ENCODE assay signal across 1 cellular context in the genomic region with DNA sequence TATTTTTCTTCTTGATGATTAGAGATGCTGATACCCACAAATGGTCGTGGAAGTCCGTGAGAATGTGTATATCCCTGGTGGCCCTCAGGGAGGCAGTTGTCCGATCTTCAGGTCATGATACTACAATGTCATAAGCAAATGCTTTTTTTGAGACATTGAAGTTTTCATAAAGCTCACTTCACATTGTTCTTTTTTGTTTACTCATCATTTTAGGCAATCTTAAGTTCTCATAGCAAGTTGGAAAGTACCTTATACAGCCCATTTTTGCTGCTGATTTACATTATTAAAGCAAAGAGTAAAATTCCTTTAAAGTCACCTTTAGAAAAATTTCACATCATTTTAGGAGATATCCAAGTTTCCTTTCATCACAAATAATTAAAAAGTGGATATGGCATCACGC.
A peak's percentile ranks its signal among the peaks of the same experiment; 100 is the strongest.
TF ChIP-seq lines count a peak whose summit lies in the region.

No MANE protein-coding gene starts in this region.

TF ChIP-seq in HepG2, 621 proteins besides CTCF, POLR2A, EP300 and RAD21 (continued from another document):
- TF ChIP-seq MAFK (conservative IDR thresholded peaks at IDR 0.05 in 1 of 2, IDR thresholded peaks at IDR 0.05 in 1 of 2; ENCODE audit: low read length in 2 of 2) (peak; percentile 79 to 85), NR2C2 (CRISPR knock-in tag; IDR thresholded peaks at IDR 0.05; ENCODE audit: borderline replicate concordance) (no peak), KAT7 (CRISPR knock-in tag; IDR thresholded peaks at IDR 0.05; ENCODE audit: borderline replicate concordance) (no peak), MAFF (IDR thresholded peaks at IDR 0.05; ENCODE audit: low read depth, low read length) (peak; percentile 85), ZNF326 (CRISPR knock-in tag; IDR thresholded peaks at IDR 0.05; ENCODE audit: borderline replicate concordance) (no peak), ZKSCAN1 (IDR thresholded peaks at IDR 0.05; ENCODE audit: low read length) (no peak), AKAP8 (CRISPR knock-in tag; IDR thresholded peaks at IDR 0.05) (no peak)
- TF ChIP-seq, protein P1, sequence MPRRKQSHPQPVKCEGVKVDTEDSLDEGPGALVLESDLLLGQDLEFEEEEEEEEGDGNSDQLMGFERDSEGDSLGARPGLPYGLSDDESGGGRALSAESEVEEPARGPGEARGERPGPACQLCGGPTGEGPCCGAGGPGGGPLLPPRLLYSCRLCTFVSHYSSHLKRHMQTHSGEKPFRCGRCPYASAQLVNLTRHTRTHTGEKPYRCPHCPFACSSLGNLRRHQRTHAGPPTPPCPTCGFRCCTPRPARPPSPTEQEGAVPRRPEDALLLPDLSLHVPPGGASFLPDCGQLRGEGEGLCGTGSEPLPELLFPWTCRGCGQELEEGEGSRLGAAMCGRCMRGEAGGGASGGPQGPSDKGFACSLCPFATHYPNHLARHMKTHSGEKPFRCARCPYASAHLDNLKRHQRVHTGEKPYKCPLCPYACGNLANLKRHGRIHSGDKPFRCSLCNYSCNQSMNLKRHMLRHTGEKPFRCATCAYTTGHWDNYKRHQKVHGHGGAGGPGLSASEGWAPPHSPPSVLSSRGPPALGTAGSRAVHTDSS (CRISPR knock-in tag; conservative IDR thresholded peaks at IDR 0.05), result no peak
